Comparison of ENCODE assay signal across 10 cellular contexts in genomic region chr7:127809285-127809702, GRCh38.
DNase-seq lines count a peak whose midpoint lies in the region; ATAC-seq and TF ChIP-seq lines count a peak whose summit lies in the region.
"Had no signal": no experiment of that assay in that cellular context is flagged by ENCODE, and none has a peak within 500 bp of the region (broad histone marks: within the 10 kb centered on the region; RNA-seq: fewer than 3 reads in every experiment).

No MANE protein-coding gene starts in this region.

- H3K27ac ChIP-seq in brain microvascular endothelial cell (no peak overlapping the region), neural progenitor cell (no peak overlapping the region), trophoblast cell (ENCODE audit: low read depth, low read length) (no peak overlapping the region)
- H3K27ac ChIP-seq: SJSA1 had no signal

- in situ Hi-C loops in brain microvascular endothelial cell (cut with HindIII; ENCODE audit: low pct_ligation_motif_present, low sequenced_read_pairs) = no loop called here

- no peak overlapping the region for H3K4me3 Mint-ChIP-seq in neural progenitor cell
- H3K4me3 Mint-ChIP-seq: activated naive CD8-positive, alpha-beta T cell treated with anti-CD3 and anti-CD28 coated beads, Interleukin-2, amount 10 ng/mL, durations not matched to agents 7 days and 5 days had no signal

- no peaks in the 10 kb centered on the region for H3F3A ChIP-seq in neural progenitor cell (ENCODE audit: low read depth)

- H2AFZ ChIP-seq in neural progenitor cell (replicated peaks) (no peak overlapping the region), trophoblast cell (ENCODE audit: insufficient read depth, low read length, poor library complexity) (no peak overlapping the region)

- H3K4me3 ChIP-seq in brain microvascular endothelial cell (ENCODE audit: low read depth, low read length) = no peak overlapping the region
- no peak overlapping the region for H3K4me3 ChIP-seq in neural progenitor cell
- H3K4me3 ChIP-seq in trophoblast cell (ENCODE audit: low read depth, low read length) = no peak overlapping the region
- H3K4me3 ChIP-seq: SJSA1 had no signal

- DNase-seq in GM04504 (ENCODE audit: low read depth) (peak; percentile 52), NCI-H1417 treated with DMSO at 0.1 percent for 48 hours (lab: John Stamatoyannopoulos, UW) (peak; percentile 39), brain microvascular endothelial cell (peak; percentile 67), neural progenitor cell (ENCODE audit: low spot score) (peak; percentile 6), dermis blood vessel endothelial cell (no peak), trophoblast cell (no peak)
- DNase-seq: activated naive CD8-positive, alpha-beta T cell treated with anti-CD3 and anti-CD28 coated beads, Interleukin-2, amount 10 ng/mL, durations not matched to agents 7 days and 5 days had no signal

- peaks cover 8% of the 10 kb centered on the region for H3K36me3 Mint-ChIP-seq in neural progenitor cell

- H2BK12ac ChIP-seq in trophoblast cell (ENCODE audit: low read length) = no peak overlapping the region

- no peaks in the 10 kb centered on the region for H3K9me3 Mint-ChIP-seq in neural progenitor cell
- H3K9me3 Mint-ChIP-seq: activated naive CD8-positive, alpha-beta T cell treated with anti-CD3 and anti-CD28 coated beads, Interleukin-2, amount 10 ng/mL, durations not matched to agents 7 days and 5 days had no signal

- peaks cover 13% of the 10 kb centered on the region for H3K4me1 ChIP-seq in neural progenitor cell
- peaks cover 0 to 5% of the 10 kb centered on the region in 2 experiments for H3K4me1 ChIP-seq in trophoblast cell (ENCODE audit: control insufficient read depth in 1 of 2, insufficient read depth in 2 of 2, low read length in 2 of 2)

- peaks cover 32% of the 10 kb centered on the region for H3K79me2 ChIP-seq in neural progenitor cell (ENCODE audit: low read depth)
- no peaks in the 10 kb centered on the region for H3K79me2 ChIP-seq in trophoblast cell (ENCODE audit: control insufficient read depth, insufficient read depth, low read length, poor library complexity)

- H3K9ac ChIP-seq in neural progenitor cell (no peak overlapping the region), trophoblast cell (ENCODE audit: low read length) (no peak overlapping the region)

- H3K27ac Mint-ChIP-seq in neural progenitor cell = no peak overlapping the region
- H3K27ac Mint-ChIP-seq: activated naive CD8-positive, alpha-beta T cell treated with anti-CD3 and anti-CD28 coated beads, Interleukin-2, amount 10 ng/mL, durations not matched to agents 7 days and 5 days had no signal

- no peak overlapping the region for H2BK5ac ChIP-seq in trophoblast cell (ENCODE audit: low read depth, low read length, poor library complexity)

- H3K14ac ChIP-seq in trophoblast cell (ENCODE audit: low read length) = no peak overlapping the region

- H4K20me1 ChIP-seq in neural progenitor cell (ENCODE audit: low read depth) = peaks cover 11% of the 10 kb centered on the region

- WGBS in trophoblast cell (ENCODE audit: extremely low coverage, insufficient coverage, insufficient read length) = no CpG with 5 or more reads among the region's 3 CpGs

- H4K91ac ChIP-seq in trophoblast cell (ENCODE audit: low read depth, low read length) = no peak overlapping the region

- H4K8ac ChIP-seq in trophoblast cell (ENCODE audit: low read depth, low read length) = no peak overlapping the region

- H3K4me1 Mint-ChIP-seq in neural progenitor cell = peaks cover 17% of the 10 kb centered on the region

- no peak overlapping the region for H3K4me2 ChIP-seq in neural progenitor cell
- no peak overlapping the region for H3K4me2 ChIP-seq in trophoblast cell (ENCODE audit: low read length)

- ATAC-seq in HG02970 (IDR thresholded peaks at IDR 0.05; ENCODE audit: low FRiP score, unreplicated experiment) (no peak), GM18870 (IDR thresholded peaks at IDR 0.05; ENCODE audit: unreplicated experiment) (no peak)

- H3K27me3 ChIP-seq in brain microvascular endothelial cell (replicated peaks) (no peaks in the 10 kb centered on the region), neural progenitor cell (no peaks in the 10 kb centered on the region), trophoblast cell (ENCODE audit: insufficient read depth, low read length) (no peaks in the 10 kb centered on the region)
- H3K27me3 ChIP-seq: SJSA1 had no signal

- H3K79me1 ChIP-seq in trophoblast cell (ENCODE audit: low read length) = no peaks in the 10 kb centered on the region

- H3K9me3 ChIP-seq in neural progenitor cell (ENCODE audit: low read depth) (no peaks in the 10 kb centered on the region), trophoblast cell (ENCODE audit: insufficient read depth, low read depth, low read length) (no peaks in the 10 kb centered on the region)
- H3K9me3 ChIP-seq: SJSA1 had no signal

- no peak overlapping the region for H3K18ac ChIP-seq in trophoblast cell (ENCODE audit: low read length)

- no peaks in the 10 kb centered on the region for H3K27me3 Mint-ChIP-seq in neural progenitor cell (ENCODE audit: insufficient read depth, low read depth)
- H3K27me3 Mint-ChIP-seq: activated naive CD8-positive, alpha-beta T cell treated with anti-CD3 and anti-CD28 coated beads, Interleukin-2, amount 10 ng/mL, durations not matched to agents 7 days and 5 days had no signal

- no peak overlapping the region for H2BK120ac ChIP-seq in trophoblast cell (ENCODE audit: insufficient read depth, low read length, poor library complexity)

- H2AK5ac ChIP-seq in trophoblast cell (ENCODE audit: low read length) = no peak overlapping the region

- H4K12ac ChIP-seq in trophoblast cell (ENCODE audit: low read depth, low read length) = no peak overlapping the region

- TF ChIP-seq CTCF in brain microvascular endothelial cell (IDR thresholded peaks at IDR 0.05; ENCODE audit: low read depth, low read length, missing control alignments) (no peak), neural progenitor cell (IDR thresholded peaks at IDR 0.05) (no peak)

- peaks cover 18% of the 10 kb centered on the region for H3K36me3 ChIP-seq in brain microvascular endothelial cell (replicated peaks)
- no peaks in the 10 kb centered on the region for H3K36me3 ChIP-seq in neural progenitor cell
- peaks cover 3 to 10% of the 10 kb centered on the region in 2 experiments for H3K36me3 ChIP-seq in trophoblast cell (ENCODE audit: control insufficient read depth in 1 of 2, insufficient read depth in 2 of 2, low read length in 2 of 2)

- no peak overlapping the region for H3K4ac ChIP-seq in trophoblast cell (ENCODE audit: low read depth, low read length)

- no peak overlapping the region for H3K23ac ChIP-seq in trophoblast cell (ENCODE audit: low read length)

Comparison
In these comparisons a context has a peak if more than half of its experiments do, and no peak if none do; other contexts are left out.
1. DNase-seq: peak in GM04504 (single experiment), NCI-H1417 treated with DMSO at 0.1 percent for 48 hours (single experiment), brain microvascular endothelial cell (single experiment) and neural progenitor cell (single experiment); none in dermis blood vessel endothelial cell (single experiment) and trophoblast cell (0 of 2).